8 cellular contexts compared by ENCODE assay signal in the genomic region with DNA sequence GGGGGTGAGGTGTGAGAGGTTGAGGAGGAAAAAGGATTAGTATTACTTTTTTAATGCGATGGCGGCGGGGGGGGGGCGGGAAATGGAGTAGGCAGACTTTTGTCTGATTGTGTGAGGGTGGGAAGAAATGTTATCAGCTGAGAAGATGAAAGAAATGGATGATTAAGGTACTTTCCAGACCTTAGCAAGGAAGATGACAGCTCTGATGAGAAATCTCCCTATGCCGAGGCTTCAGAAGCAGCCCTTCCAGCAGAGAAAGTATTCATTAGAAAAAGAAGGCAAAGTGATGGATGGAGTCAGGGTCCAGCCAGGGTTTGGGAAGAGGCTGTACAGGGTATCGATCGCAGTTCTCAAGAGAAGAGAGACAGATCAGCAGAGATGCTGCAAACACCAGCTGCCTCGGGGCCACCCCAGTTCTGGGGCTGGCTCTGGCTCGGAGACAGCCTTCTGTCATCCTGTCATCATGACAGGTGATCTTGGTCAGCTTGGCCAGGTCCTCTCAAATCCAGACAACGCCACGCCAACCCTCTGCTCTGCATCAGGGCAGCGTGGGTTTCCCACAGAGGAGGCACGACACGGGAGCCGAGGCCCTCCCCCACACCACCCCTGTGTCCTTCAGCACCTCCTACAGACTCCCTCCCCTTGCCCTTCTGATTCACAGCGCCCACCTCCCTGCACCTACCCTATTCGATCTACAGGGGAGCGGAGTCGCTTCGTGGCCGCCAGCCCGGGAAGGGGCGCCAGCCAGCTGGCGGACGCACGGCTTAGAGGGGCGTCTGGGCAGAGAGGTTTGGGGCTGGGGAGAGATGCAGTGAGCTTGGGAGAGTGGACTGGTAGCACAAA. TPM values are rescaled to one million over a fixed set of nuclear protein-coding genes. Genes with fewer than 3 reads are reported as not detected.
A peak's percentile ranks its signal among the peaks of the same experiment; 100 is the strongest.
DNase-seq lines count a peak whose midpoint lies in the region; FAIRE-seq and TF ChIP-seq lines count a peak whose summit lies in the region.

No MANE protein-coding gene starts in this region.

- H3K36me3 ChIP-seq in HEK293 (ENCODE audit: control insufficient read depth in 2 of 2, insufficient read depth in 1 of 2, low read length in 2 of 2): peaks cover 0 to 17% of the 10 kb centered on the region in 2 experiments; a peak in 1 of 3 replicates

- H3K4me1 Mint-ChIP-seq in neural crest cell: peaks cover 24% of the 10 kb centered on the region

- FAIRE-seq in GM12891 (lab: Jason Lieb, UNC): peak; percentile 48

- H3K27ac Mint-ChIP-seq in neural crest cell (ENCODE audit: unreplicated experiment): peak overlapping the region; percentile 35

- POLR2A ChIA-PET in HEK293 (lab: Yijun Ruan, JAX): interaction anchor here (0.6 to 1.6 kb wide), 14 partner anchors 9 to 539 kb away, joined by 3 to 8 read pairs (median 4); a partner anchor contains a TSS

- no peaks in the 10 kb centered on the region for H3K9me3 ChIP-seq in HEK293 (ENCODE audit: control insufficient read depth, insufficient read depth, low read depth, low read length)

- CTCF ChIA-PET in HEK293 (lab: Yijun Ruan, JAX): interaction anchor here (0.8 to 5.5 kb wide), 7 partner anchors 10 to 219 kb away, joined by 3 to 39 read pairs (median 4); a partner anchor contains a TSS

- TF ChIP-seq CTCF in HEK293 (tag by site-specific recombination; IDR thresholded peaks at IDR 0.05) (peak; percentile 96), fibroblast of mammary gland (conservative IDR thresholded peaks at IDR 0.05; ENCODE audit: control insufficient read depth, insufficient read depth, low read depth, low read length) (no peak), neural crest cell (conservative IDR thresholded peaks at IDR 0.05) (no peak)

- peak overlapping the region; percentile 97 for H3K4me3 Mint-ChIP-seq in neural crest cell

- DNase-seq in GM12891 (ENCODE audit: insufficient read length, low spot score) (no peak), NCI-H1105 (lab: John Stamatoyannopoulos, UW) (peak; percentile 70), fibroblast of mammary gland (ENCODE audit: low read depth) (peak; percentile 4), neural crest cell (ENCODE audit: low read depth, low spot score) (peak; percentile 51), DMS153 (lab: John Stamatoyannopoulos, UW) (no peak), middle frontal gyrus (ENCODE audit: extremely low spot score, low spot score) (no peak)
- peak; percentile 45 for DNase-seq in activated CD8-positive, alpha-beta memory T cell treated with anti-CD3 and anti-CD28 coated beads, Interleukin-2, amount 50 U/mL, for 4 hours

- no peaks in the 10 kb centered on the region for H3K9me3 Mint-ChIP-seq in neural crest cell

- H3K27ac ChIP-seq in HEK293 (ENCODE audit: extremely low read depth, low read depth, low read length): no peak overlapping the region

- H3K36me3 Mint-ChIP-seq in neural crest cell (ENCODE audit: low read depth): peaks cover 4% of the 10 kb centered on the region

- peaks cover 47% of the 10 kb centered on the region for H3K27me3 Mint-ChIP-seq in neural crest cell (ENCODE audit: low read depth)

- H3K4me3 ChIP-seq in HEK293 (ENCODE audit: low read depth, low read length): peak overlapping the region; percentile 47
- H3K4me3 ChIP-seq in fibroblast of mammary gland (ENCODE audit: control insufficient read depth, low read depth, low read length): peak overlapping the region; percentile 71

- TF ChIP-seq POLR2A in GM12891 (IDR thresholded peaks at IDR 0.05; ENCODE audit: low read depth, low read length): no peak

- no peaks in the 10 kb centered on the region for H3K4me1 ChIP-seq in HEK293 (ENCODE audit: control insufficient read depth, insufficient read depth, low read length)

TF ChIP-seq in GM12891, 5 proteins besides CTCF, POLR2A, EP300 and RAD21:
- TF ChIP-seq POU2F2 (IDR thresholded peaks at IDR 0.05; ENCODE audit: low read depth, low read length) (no peak), TAF1 (IDR thresholded peaks at IDR 0.05; ENCODE audit: low read depth, low read length) (no peak), SPI1 (IDR thresholded peaks at IDR 0.05; ENCODE audit: low read depth, low read length) (no peak), PAX5 (IDR thresholded peaks at IDR 0.05; ENCODE audit: insufficient read depth, low read length, severe bottlenecking) (no peak), POLR2AphosphoS5 (IDR thresholded peaks at IDR 0.05; ENCODE audit: low read depth, low read length) (no peak)

TF ChIP-seq in HEK293, 187 proteins besides CTCF, POLR2A, EP300 and RAD21 (continues in another document):
- TF ChIP-seq ZBTB20 (tag by site-specific recombination; IDR thresholded peaks at IDR 0.05) (peak; percentile 98), ZNF621 (tag by site-specific recombination; IDR thresholded peaks at IDR 0.05) (no peak), ZNF660 (tag by site-specific recombination; IDR thresholded peaks at IDR 0.05) (no peak), KLF16 (tag by site-specific recombination; IDR thresholded peaks at IDR 0.05) (no peak; the same call in 1 of the 2 replicates), ZNF561 (tag by site-specific recombination; IDR thresholded peaks at IDR 0.05; ENCODE audit: borderline replicate concordance) (no peak), ZXDB (tag by site-specific recombination; IDR thresholded peaks at IDR 0.05) (no peak), ZSCAN30 (tag by site-specific recombination; IDR thresholded peaks at IDR 0.05) (no peak), ZNF768 (tag by site-specific recombination; IDR thresholded peaks at IDR 0.05) (no peak), MEIS1 (CRISPR knock-in tag; IDR thresholded peaks at IDR 0.05; ENCODE audit: borderline replicate concordance) (no peak)
- TF ChIP-seq, protein P1, sequence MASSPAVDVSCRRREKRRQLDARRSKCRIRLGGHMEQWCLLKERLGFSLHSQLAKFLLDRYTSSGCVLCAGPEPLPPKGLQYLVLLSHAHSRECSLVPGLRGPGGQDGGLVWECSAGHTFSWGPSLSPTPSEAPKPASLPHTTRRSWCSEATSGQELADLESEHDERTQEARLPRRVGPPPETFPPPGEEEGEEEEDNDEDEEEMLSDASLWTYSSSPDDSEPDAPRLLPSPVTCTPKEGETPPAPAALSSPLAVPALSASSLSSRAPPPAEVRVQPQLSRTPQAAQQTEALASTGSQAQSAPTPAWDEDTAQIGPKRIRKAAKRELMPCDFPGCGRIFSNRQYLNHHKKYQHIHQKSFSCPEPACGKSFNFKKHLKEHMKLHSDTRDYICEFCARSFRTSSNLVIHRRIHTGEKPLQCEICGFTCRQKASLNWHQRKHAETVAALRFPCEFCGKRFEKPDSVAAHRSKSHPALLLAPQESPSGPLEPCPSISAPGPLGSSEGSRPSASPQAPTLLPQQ (tag by site-specific recombination; IDR thresholded peaks at IDR 0.05): no peak
- TF ChIP-seq, protein P2, sequence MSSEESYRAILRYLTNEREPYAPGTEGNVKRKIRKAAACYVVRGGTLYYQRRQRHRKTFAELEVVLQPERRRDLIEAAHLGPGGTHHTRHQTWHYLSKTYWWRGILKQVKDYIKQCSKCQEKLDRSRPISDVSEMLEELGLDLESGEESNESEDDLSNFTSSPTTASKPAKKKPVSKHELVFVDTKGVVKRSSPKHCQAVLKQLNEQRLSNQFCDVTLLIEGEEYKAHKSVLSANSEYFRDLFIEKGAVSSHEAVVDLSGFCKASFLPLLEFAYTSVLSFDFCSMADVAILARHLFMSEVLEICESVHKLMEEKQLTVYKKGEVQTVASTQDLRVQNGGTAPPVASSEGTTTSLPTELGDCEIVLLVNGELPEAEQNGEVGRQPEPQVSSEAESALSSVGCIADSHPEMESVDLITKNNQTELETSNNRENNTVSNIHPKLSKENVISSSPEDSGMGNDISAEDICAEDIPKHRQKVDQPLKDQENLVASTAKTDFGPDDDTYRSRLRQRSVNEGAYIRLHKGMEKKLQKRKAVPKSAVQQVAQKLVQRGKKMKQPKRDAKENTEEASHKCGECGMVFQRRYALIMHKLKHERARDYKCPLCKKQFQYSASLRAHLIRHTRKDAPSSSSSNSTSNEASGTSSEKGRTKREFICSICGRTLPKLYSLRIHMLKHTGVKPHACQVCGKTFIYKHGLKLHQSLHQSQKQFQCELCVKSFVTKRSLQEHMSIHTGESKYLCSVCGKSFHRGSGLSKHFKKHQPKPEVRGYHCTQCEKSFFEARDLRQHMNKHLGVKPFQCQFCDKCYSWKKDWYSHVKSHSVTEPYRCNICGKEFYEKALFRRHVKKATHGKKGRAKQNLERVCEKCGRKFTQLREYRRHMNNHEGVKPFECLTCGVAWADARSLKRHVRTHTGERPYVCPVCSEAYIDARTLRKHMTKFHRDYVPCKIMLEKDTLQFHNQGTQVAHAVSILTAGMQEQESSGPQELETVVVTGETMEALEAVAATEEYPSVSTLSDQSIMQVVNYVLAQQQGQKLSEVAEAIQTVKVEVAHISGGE (tag by site-specific recombination; conservative IDR thresholded peaks at IDR 0.05; ENCODE audit: low read depth): no peak
- TF ChIP-seq, protein P3, sequence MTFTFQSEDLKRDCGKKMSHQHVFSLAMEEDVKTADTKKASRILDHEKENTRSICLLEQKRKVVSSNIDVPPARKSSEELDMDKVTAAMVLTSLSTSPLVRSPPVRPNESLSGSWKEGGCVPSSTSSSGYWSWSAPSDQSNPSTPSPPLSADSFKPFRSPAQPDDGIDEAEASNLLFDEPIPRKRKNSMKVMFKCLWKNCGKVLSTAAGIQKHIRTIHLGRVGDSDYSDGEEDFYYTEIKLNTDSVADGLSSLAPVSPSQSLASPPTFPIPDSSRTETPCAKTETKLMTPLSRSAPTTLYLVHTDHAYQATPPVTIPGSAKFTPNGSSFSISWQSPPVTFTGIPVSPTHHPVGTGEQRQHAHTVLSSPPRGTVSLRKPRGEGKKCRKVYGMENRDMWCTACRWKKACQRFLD (tag by site-specific recombination; IDR thresholded peaks at IDR 0.05): no peak

RNA-seq across cellular contexts. Expression of a gene that starts 0.7 kb away (rescaled TPM):
- 6.7 TPM for polyA plus RNA-seq in GM12891 (2012; ENCODE audit: low read depth, missing spikeins)
- 13.2 and 15.6 TPM in 2 replicates for total RNA-seq in neural crest cell

RNA-seq across cellular contexts. Expression of a gene that starts 10.9 kb away (rescaled TPM):
- 4.4 TPM for polyA plus RNA-seq in GM12891 (2012; ENCODE audit: low read depth, missing spikeins)
- 7.8 and 8.0 TPM in 2 replicates for total RNA-seq in neural crest cell

RNA-seq across cellular contexts. Expression of a gene that starts 16.7 kb away (rescaled TPM):
- polyA plus RNA-seq in GM12891 (2012; ENCODE audit: low read depth, missing spikeins): 1.3 TPM
- total RNA-seq in neural crest cell: 0.18 and 0.47 TPM in 2 replicates

RNA-seq across cellular contexts. Expression of a gene that starts 26.5 kb away (rescaled TPM):
- polyA plus RNA-seq in GM12891 (2012; ENCODE audit: low read depth, missing spikeins): 0.28 TPM
- total RNA-seq in neural crest cell: 6.1 and 7.2 TPM in 2 replicates

RNA-seq across cellular contexts. Expression of a gene that starts 56.7 kb away (rescaled TPM):
- polyA plus RNA-seq in GM12891 (2012; ENCODE audit: low read depth, missing spikeins): 0.40 TPM
- not detected in 2 replicates for total RNA-seq in neural crest cell

Comparison
In these comparisons a context has a peak if more than half of its experiments do, and no peak if none do; other contexts are left out.
1. DNase-seq: peak in NCI-H1105 (single experiment), activated CD8-positive, alpha-beta memory T cell treated with anti-CD3 and anti-CD28 coated beads, Interleukin-2, amount 50 U/mL, for 4 hours (single experiment), fibroblast of mammary gland (single experiment) and neural crest cell (single experiment); none in GM12891 (single experiment), DMS153 (single experiment) and middle frontal gyrus (single experiment).